1 cellular context compared by ENCODE assay signal in the genomic region with DNA sequence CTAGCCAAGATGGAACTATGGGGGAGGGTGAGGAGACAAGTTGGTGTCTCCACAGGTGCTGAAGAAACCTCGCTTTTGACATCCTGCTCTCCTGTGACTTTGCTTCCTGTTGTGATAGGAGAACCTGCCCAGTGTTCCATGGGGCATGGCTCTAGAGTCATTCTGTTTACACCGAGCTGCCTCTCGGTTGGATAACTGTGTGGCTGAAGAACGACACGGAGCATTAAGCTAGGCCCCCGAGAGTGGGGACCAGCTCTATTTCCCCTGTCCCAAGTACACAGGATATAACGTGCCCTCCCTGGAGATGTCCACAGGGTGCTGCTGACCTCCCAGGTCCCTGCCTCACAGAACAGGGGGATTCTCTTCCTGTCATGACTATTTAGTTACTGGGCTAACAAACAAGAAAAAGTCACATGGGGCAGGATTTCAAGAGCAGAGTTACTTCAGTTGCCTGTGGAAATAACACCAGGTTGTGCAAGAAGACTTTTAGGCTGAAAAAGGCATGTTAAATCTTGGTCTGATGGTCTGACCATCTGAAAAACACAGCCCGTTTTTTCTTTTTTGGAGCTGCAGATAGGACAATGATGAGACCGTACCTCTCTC.
TF ChIP-seq lines count a peak whose summit lies in the region.

No MANE protein-coding gene starts in this region.

TF ChIP-seq in H1, 55 proteins besides CTCF, POLR2A, EP300 and RAD21 (continued from another document):
- TF ChIP-seq MAFK (IDR thresholded peaks at IDR 0.05; ENCODE audit: low read depth, low read length) (no peak), BRCA1 (IDR thresholded peaks at IDR 0.05; ENCODE audit: low read depth, low read length) (no peak), PHF8 (conservative IDR thresholded peaks at IDR 0.05; ENCODE audit: low read depth, low read length) (no peak), SIN3A (conservative IDR thresholded peaks at IDR 0.05 in 1 of 2, IDR thresholded peaks at IDR 0.05 in 1 of 2; ENCODE audit: low read depth in 1 of 2, low read length in 2 of 2) (no peak), KDM4A (IDR thresholded peaks at IDR 0.05; ENCODE audit: low read depth, low read length, severe bottlenecking) (no peak), SP2 (IDR thresholded peaks at IDR 0.05; ENCODE audit: low read length) (no peak), FOSL1 (IDR thresholded peaks at IDR 0.05; ENCODE audit: insufficient read depth, low read depth, low read length) (no peak), CREB1 (IDR thresholded peaks at IDR 0.05) (no peak), RFX5 (IDR thresholded peaks at IDR 0.05; ENCODE audit: borderline replicate concordance, low read depth, low read length) (no peak), TEAD4 (IDR thresholded peaks at IDR 0.05; ENCODE audit: low read depth, low read length) (no peak), TAF1 (IDR thresholded peaks at IDR 0.05; ENCODE audit: low read depth, low read length) (no peak), GABPA (IDR thresholded peaks at IDR 0.05; ENCODE audit: borderline replicate concordance, insufficient read depth, low read length) (no peak), CTBP2 (IDR thresholded peaks at IDR 0.05; ENCODE audit: borderline replicate concordance, insufficient read depth, insufficient read length, low read length) (no peak)
- TF ChIP-seq, protein P1, sequence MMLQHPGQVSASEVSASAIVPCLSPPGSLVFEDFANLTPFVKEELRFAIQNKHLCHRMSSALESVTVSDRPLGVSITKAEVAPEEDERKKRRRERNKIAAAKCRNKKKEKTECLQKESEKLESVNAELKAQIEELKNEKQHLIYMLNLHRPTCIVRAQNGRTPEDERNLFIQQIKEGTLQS (IDR thresholded peaks at IDR 0.05; ENCODE audit: insufficient read depth, low read depth, low read length) = no peak
